Comparison of ENCODE assay signal across 1 cellular context in the genomic region with DNA sequence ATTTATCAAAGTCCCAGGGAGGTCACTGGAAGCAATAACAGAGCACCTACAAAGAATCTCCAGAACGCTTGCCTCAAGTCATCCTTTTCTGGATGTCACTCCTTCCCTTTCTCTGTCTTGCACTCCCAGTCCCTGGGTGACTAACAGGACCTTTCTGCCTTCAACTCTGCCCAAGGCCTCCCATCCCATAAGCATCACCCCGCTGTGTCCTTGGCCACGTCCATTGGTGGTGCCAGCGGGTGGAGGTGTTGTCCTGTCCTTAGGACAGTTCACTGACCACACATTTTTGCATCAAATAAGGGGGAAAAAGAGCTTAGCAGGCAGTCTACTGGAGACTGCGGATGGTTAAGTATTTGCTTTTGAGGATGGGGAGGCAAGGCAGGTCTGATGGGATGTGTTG.
TF ChIP-seq lines count a peak whose summit lies in the region.

No MANE protein-coding gene starts in this region.

TF ChIP-seq in H1, 55 proteins besides CTCF, POLR2A, EP300 and RAD21:
- TF ChIP-seq ZNF274 (IDR thresholded peaks at IDR 0.05; ENCODE audit: borderline replicate concordance, extremely low read depth, low read length) (no peak), NANOG (IDR thresholded peaks at IDR 0.05; ENCODE audit: insufficient read depth, low read depth, low read length, poor library complexity, severe bottlenecking) (no peak), CHD2 (IDR thresholded peaks at IDR 0.05; ENCODE audit: low read length) (no peak), TBP (IDR thresholded peaks at IDR 0.05; ENCODE audit: low read depth, low read length) (no peak), EGR1 (IDR thresholded peaks at IDR 0.05; ENCODE audit: borderline replicate concordance, low read depth, low read length) (no peak), BACH1 (IDR thresholded peaks at IDR 0.05; ENCODE audit: low read length) (no peak), MAFK (IDR thresholded peaks at IDR 0.05; ENCODE audit: low read depth, low read length) (no peak)
- TF ChIP-seq, protein P1, sequence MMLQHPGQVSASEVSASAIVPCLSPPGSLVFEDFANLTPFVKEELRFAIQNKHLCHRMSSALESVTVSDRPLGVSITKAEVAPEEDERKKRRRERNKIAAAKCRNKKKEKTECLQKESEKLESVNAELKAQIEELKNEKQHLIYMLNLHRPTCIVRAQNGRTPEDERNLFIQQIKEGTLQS (IDR thresholded peaks at IDR 0.05; ENCODE audit: insufficient read depth, low read depth, low read length): no peak
